21 cellular contexts compared by ENCODE assay signal in genomic region chr10:78513986-78514385, GRCh38.
"Had no signal": no experiment of that assay in that cellular context is flagged by ENCODE, and none has a peak within 500 bp of the region (broad histone marks: within the 10 kb centered on the region; RNA-seq: fewer than 3 reads in every experiment).

No MANE protein-coding gene starts in this region.

- H3K4me3 Mint-ChIP-seq: activated naive CD8-positive, alpha-beta T cell treated with anti-CD3 and anti-CD28 coated beads for 36 hours; activated T-cell treated with anti-CD3 and anti-CD28 coated beads, Interleukin-2, amount 50 U/mL, for 24 hours; activated T-helper 17 cell treated with anti-CD3 and anti-CD28 coated beads, Interleukin-2, amount 50 U/mL, for 72 hours; effector memory CD8-positive, alpha-beta T cell; mesothelial cell of epicardium; natural killer cell had no signal

- H3K4me1 Mint-ChIP-seq: activated naive CD8-positive, alpha-beta T cell treated with anti-CD3 and anti-CD28 coated beads for 36 hours; natural killer cell had no signal

- H3K36me3 Mint-ChIP-seq: activated naive CD8-positive, alpha-beta T cell treated with anti-CD3 and anti-CD28 coated beads for 36 hours; mesothelial cell of epicardium; natural killer cell had no signal

- H3K9me3 Mint-ChIP-seq: activated naive CD8-positive, alpha-beta T cell treated with anti-CD3 and anti-CD28 coated beads for 36 hours; activated T-cell treated with anti-CD3 and anti-CD28 coated beads, Interleukin-2, amount 50 U/mL, for 24 hours; activated T-helper 17 cell treated with anti-CD3 and anti-CD28 coated beads, Interleukin-2, amount 50 U/mL, for 72 hours; effector memory CD8-positive, alpha-beta T cell; mesothelial cell of epicardium; natural killer cell had no signal

- H3K27me3 ChIP-seq: breast epithelium, colonic mucosa, heart right ventricle, neutrophil, pancreas, right atrium auricular region, spleen had no signal

- DNase-seq: activated CD4-positive, alpha-beta T cell treated with anti-CD3 and anti-CD28 coated beads, Interleukin-2, amount 50 U/mL, for 48 hours; activated naive CD8-positive, alpha-beta T cell treated with anti-CD3 and anti-CD28 coated beads for 36 hours; activated T-cell treated with anti-CD3 and anti-CD28 coated beads, Interleukin-2, amount 50 U/mL, for 24 hours; colonic mucosa; dorsolateral prefrontal cortex; effector memory CD8-positive, alpha-beta T cell; heart right ventricle; kidney; lower lobe of right lung; natural killer cell; pancreas; psoas muscle; spleen; stimulated activated CD4-positive, alpha-beta T cell treated with anti-CD3 and anti-CD28 coated beads, Interleukin-4, amount 100 ng/mL, for 1 hour; stimulated activated naive CD4-positive, alpha-beta T cell; T-helper 9 cell had no signal

- H3K27ac Mint-ChIP-seq: activated naive CD8-positive, alpha-beta T cell treated with anti-CD3 and anti-CD28 coated beads for 36 hours; activated T-cell treated with anti-CD3 and anti-CD28 coated beads, Interleukin-2, amount 50 U/mL, for 24 hours; activated T-helper 17 cell treated with anti-CD3 and anti-CD28 coated beads, Interleukin-2, amount 50 U/mL, for 72 hours; effector memory CD8-positive, alpha-beta T cell; mesothelial cell of epicardium; natural killer cell had no signal

- H3K27me3 Mint-ChIP-seq: activated naive CD8-positive, alpha-beta T cell treated with anti-CD3 and anti-CD28 coated beads for 36 hours; activated T-cell treated with anti-CD3 and anti-CD28 coated beads, Interleukin-2, amount 50 U/mL, for 24 hours had no signal

- H3K4me3 ChIP-seq: breast epithelium, colonic mucosa, dorsolateral prefrontal cortex, heart right ventricle, lower lobe of right lung, pancreas, psoas muscle, right atrium auricular region, spleen had no signal

- H3K27ac ChIP-seq: colonic mucosa, dorsolateral prefrontal cortex, lower lobe of right lung, neutrophil, pancreas, psoas muscle, spleen had no signal

- H3K4me1 ChIP-seq: breast epithelium, colonic mucosa, pancreas, psoas muscle, spleen had no signal

- ATAC-seq: activated T-helper 17 cell treated with anti-CD3 and anti-CD28 coated beads, Interleukin-2, amount 50 U/mL, for 72 hours; effector memory CD8-positive, alpha-beta T cell; heart right ventricle; natural killer cell; psoas muscle had no signal

- H3K36me3 ChIP-seq: breast epithelium, colonic mucosa, heart right ventricle, lower lobe of right lung, neutrophil, pancreas, right atrium auricular region, spleen had no signal

- H3K9me3 ChIP-seq: breast epithelium, colonic mucosa, heart right ventricle, lower lobe of right lung, neutrophil, pancreas, psoas muscle, right atrium auricular region, spleen had no signal
